Comparison of ENCODE assay signal across 1 cellular context in the genomic region with DNA sequence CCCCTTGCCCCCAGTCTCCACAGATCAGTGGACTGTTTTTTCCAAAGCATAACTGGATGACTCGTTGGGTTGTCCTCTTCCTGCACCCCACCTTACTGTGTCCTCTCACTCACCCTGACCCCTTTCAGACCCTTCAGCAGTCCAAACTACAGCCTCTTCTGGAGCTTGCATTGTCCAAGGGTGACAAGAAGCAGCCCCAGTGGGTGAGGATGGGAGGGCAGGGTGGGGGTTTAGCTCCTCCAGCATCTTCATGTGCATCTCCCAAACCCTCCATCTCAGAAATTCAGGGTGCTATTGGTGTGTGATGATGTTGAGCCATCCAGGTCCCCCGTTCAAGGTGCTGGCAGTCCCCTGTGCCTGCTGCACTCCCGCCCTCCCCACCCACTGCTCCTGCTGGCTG.
TF ChIP-seq lines count a peak whose summit lies in the region.

No MANE protein-coding gene starts in this region.

TF ChIP-seq in IMR-90, 13 proteins besides CTCF, POLR2A, EP300 and RAD21 (continued from another document):
- TF ChIP-seq CEBPB (IDR thresholded peaks at IDR 0.05; ENCODE audit: low read depth, low read length): no peak
- TF ChIP-seq CHD1 (IDR thresholded peaks at IDR 0.05; ENCODE audit: low read depth, low read length): no peak
- no peak for TF ChIP-seq RCOR1 (IDR thresholded peaks at IDR 0.05; ENCODE audit: insufficient replicate concordance, low read length)
- no peak for TF ChIP-seq MAFK (IDR thresholded peaks at IDR 0.05; ENCODE audit: low read depth, low read length)
